In genomic region chr5:167294861-167295685, GRCh38 we compare ENCODE assay signal across 10 cellular contexts.
DNase-seq lines count a peak whose midpoint lies in the region; ATAC-seq and TF ChIP-seq lines count a peak whose summit lies in the region.
"Had no signal": no experiment of that assay in that cellular context is flagged by ENCODE, and none has a peak within 500 bp of the region (broad histone marks: within the 10 kb centered on the region; RNA-seq: fewer than 3 reads in every experiment).

No MANE protein-coding gene starts in this region.

- ATAC-seq in omental fat pad (ENCODE audit: low FRiP score) (peak; percentile 78), HG02852 (IDR thresholded peaks at IDR 0.05; ENCODE audit: unreplicated experiment) (no peak), GM21423 (IDR thresholded peaks at IDR 0.05; ENCODE audit: unreplicated experiment) (no peak), GM19351 (IDR thresholded peaks at IDR 0.05; ENCODE audit: unreplicated experiment) (no peak)

- TF ChIP-seq CTCF in omental fat pad (IDR thresholded peaks at IDR 0.05): no peak

- DNase-seq in EL: peak; percentile 89
- peak; percentile 8 for DNase-seq in RPMI8226
- peak; percentile 83 for DNase-seq in fibroblast of gingiva (ENCODE audit: low read depth)
- DNase-seq in omental fat pad (ENCODE audit: low spot score): no peak
- no peak for DNase-seq in mucosa of gallbladder (ENCODE audit: low spot score)
- DNase-seq: activated T-cell treated with anti-CD3 and anti-CD28 coated beads, Interleukin-2, amount 50 U/mL, for 48 hours; hippocampal formation had no signal

Comparison
In these comparisons a context has a peak if more than half of its experiments do, and no peak if none do; other contexts are left out.
1. DNase-seq: peak in EL (single experiment), RPMI8226 (single experiment) and fibroblast of gingiva (single experiment); none in omental fat pad (single experiment) and mucosa of gallbladder (single experiment).